8 cellular contexts compared by ENCODE assay signal in the genomic region with DNA sequence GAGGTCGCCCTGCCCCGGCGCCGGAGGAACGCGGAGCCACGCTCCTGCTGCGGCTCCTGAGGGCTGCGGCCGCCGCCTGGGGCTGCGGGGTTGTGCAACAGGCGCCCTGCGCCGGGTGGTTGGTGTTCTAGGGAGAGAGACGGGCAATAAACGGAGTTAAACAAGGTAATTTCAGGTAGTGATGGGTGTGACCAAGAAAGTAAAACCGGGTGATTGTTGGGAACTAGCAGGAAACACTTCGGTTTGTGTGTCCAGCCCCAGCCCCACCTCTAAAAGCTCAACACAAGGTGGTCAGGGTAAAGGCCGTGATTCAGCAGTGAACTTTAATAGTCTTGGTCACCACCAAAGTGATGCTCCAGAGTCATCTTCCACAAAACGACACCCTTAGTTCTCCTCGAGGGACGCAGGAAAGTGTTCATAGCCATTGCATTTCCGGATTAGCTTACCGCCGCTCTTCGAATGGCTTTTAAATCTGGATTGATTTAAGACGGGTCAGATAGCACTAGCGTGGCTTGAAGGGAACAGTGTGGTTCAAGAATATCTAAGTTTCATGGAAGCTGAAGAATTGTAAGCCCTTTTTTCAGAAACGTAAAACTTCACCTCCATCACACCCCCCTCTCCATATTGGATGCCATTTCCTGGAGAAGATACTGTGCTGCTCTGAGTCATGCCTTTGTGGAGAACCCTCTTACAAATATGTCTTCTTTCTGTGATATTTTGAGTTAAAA. TPM values are rescaled to one million over a fixed set of nuclear protein-coding genes. Genes with fewer than 3 reads are reported as not detected.
A peak's percentile ranks its signal among the peaks of the same experiment; 100 is the strongest.
DNase-seq lines count a peak whose midpoint lies in the region; ATAC-seq and TF ChIP-seq lines count a peak whose summit lies in the region.

No MANE protein-coding gene starts in this region.

- 0 to 1% methylated on average over 28 to 30 of the region's 30 CpGs for WGBS in body of pancreas, 2 donors

- ATAC-seq in CD4-positive, alpha-beta T cell (ENCODE audit: poor library complexity): peak; percentile 6
- ATAC-seq in GM19043 (IDR thresholded peaks at IDR 0.05; ENCODE audit: low read depth, unreplicated experiment) (peak; percentile 4), HG03558 (IDR thresholded peaks at IDR 0.05; ENCODE audit: extremely low read depth, unreplicated experiment) (peak; percentile 6), PC-3 (peak; percentile 31), body of pancreas (peak; percentile 41)

- peak overlapping the region; percentile 96 for H3K4me2 ChIP-seq in PC-3 (ENCODE audit: low read length)

- CTCF ChIA-PET in CD4-positive, alpha-beta T cell (lab: Charles Lee): interaction anchor here (0.6 to 4.8 kb wide), 8 partner anchors 12 to 708 kb away, joined by 3 to 38 read pairs (median 4); partner anchors contain the start of gene ATP1B3
- CTCF ChIA-PET in PC-3 (lab: Charles Lee): interaction anchor here (0.7 to 1.2 kb wide), 2 partner anchors 50 to 128 kb away, joined by 3 to 9 read pairs; no protein-coding TSS in a partner anchor

- H3K4me1 ChIP-seq in PC-3 (ENCODE audit: insufficient read depth, low read length): peaks cover 19% of the 10 kb centered on the region
- peaks cover 27% of the 10 kb centered on the region for H3K4me1 ChIP-seq in body of pancreas

- H3K36me3 ChIP-seq in PC-3 (ENCODE audit: low read depth, low read length) (peaks cover 3% of the 10 kb centered on the region; the same call in 1 of the 2 replicates), body of pancreas (replicated peaks in 1 of 2; ENCODE audit: insufficient read depth in 1 of 2, low read depth in 2 of 2) (no peaks in the 10 kb centered on the region)

- DNase-seq in CD4-positive, alpha-beta T cell: peak in 5 of 10 experiments; percentile 1 to 10 (median 2)
- peak; percentile 31 for DNase-seq in PC-3
- peak in 2 of 4 donors; percentile 8 to 9 for DNase-seq in body of pancreas
- peak; percentile 47 for DNase-seq in inferior parietal cortex (ENCODE audit: extremely low spot score)
- DNase-seq in stimulated activated CD4-positive, alpha-beta T cell treated with anti-CD3 and anti-CD28 coated beads, Interleukin-4, amount 100 ng/mL, for 4 hours: peak; percentile 2 to 9
- no peak for DNase-seq in NCI-H1048 (lab: John Stamatoyannopoulos, UW)

- no peaks in the 10 kb centered on the region for H3K9me3 Mint-ChIP-seq in CD4-positive, alpha-beta T cell

- H3K9me3 ChIP-seq in CD4-positive, alpha-beta T cell (ENCODE audit: control insufficient read depth, low read length): no peaks in the 10 kb centered on the region
- no peaks in the 10 kb centered on the region for H3K9me3 ChIP-seq in PC-3 (ENCODE audit: low read length)
- H3K9me3 ChIP-seq in body of pancreas: no peaks in the 10 kb centered on the region

- peaks cover 34% of the 10 kb centered on the region for H3K36me3 Mint-ChIP-seq in CD4-positive, alpha-beta T cell (ENCODE audit: low read depth)

- peaks cover 57% of the 10 kb centered on the region for H3K79me2 ChIP-seq in PC-3 (ENCODE audit: low read length)

- H3K4me1 Mint-ChIP-seq in CD4-positive, alpha-beta T cell (ENCODE audit: low read depth): peaks cover 50% of the 10 kb centered on the region

- BruUV-seq in PC-3 (replicated peaks; lab: Mats Ljungman, UMichigan): TSS peak; percentile 57

- H3K27me3 Mint-ChIP-seq in CD4-positive, alpha-beta T cell: no peaks in the 10 kb centered on the region

- peak overlapping the region; percentile 86 for H3K27ac ChIP-seq in CD4-positive, alpha-beta T cell (ENCODE audit: low read depth, low read length)
- H3K27ac ChIP-seq in PC-3 (ENCODE audit: low read length) (peak overlapping the region; percentile 74), body of pancreas (peak overlapping the region; percentile 81 to 96 (median 88))

- intact Hi-C loops in CD4-positive, alpha-beta T cell (cut with DNase I, micrococcal nuclease): loop anchor here (1.0 to 10.0 kb wide), 11 partner anchors 56 to 714 kb away; partner anchors contain the start of genes ATP1B3 (in 1 of the 2) and TFDP2 (in 1 of the 2)
- intact Hi-C loops in PC-3 (cut with micrococcal nuclease) (loop anchor here (1.0 to 2.0 kb wide), 5 partner anchors 137 to 428 kb away; no protein-coding TSS in a partner anchor), body of pancreas (cut with DNase I) (no loop called here)

- H3K4me3 Mint-ChIP-seq in CD4-positive, alpha-beta T cell: peak overlapping the region; percentile 100

- peaks cover 5% of the 10 kb centered on the region; the same call in 1 of the 2 replicates for H4K20me1 ChIP-seq in PC-3 (ENCODE audit: low read length)

- H2AFZ ChIP-seq in PC-3 (ENCODE audit: low read length): peak overlapping the region; percentile 90

- H3K9me2 ChIP-seq in PC-3 (replicated peaks; ENCODE audit: low read length): no peaks in the 10 kb centered on the region

- H3K27ac Mint-ChIP-seq in CD4-positive, alpha-beta T cell: peak overlapping the region; percentile 99

- no peak for TF ChIP-seq CTCF in CD4-positive, alpha-beta T cell (IDR thresholded peaks at IDR 0.05)
- TF ChIP-seq CTCF in PC-3 (conservative IDR thresholded peaks at IDR 0.05; ENCODE audit: low read depth, low read length) (no peak), body of pancreas (IDR thresholded peaks at IDR 0.05) (no peak)

- H3K9ac ChIP-seq in PC-3 (ENCODE audit: low read length): peak overlapping the region; percentile 96

- H3K27me3 ChIP-seq in CD4-positive, alpha-beta T cell (ENCODE audit: control insufficient read depth, insufficient read depth, low read length): no peaks in the 10 kb centered on the region
- no peaks in the 10 kb centered on the region for H3K27me3 ChIP-seq in PC-3 (ENCODE audit: low read length)
- no peaks in the 10 kb centered on the region for H3K27me3 ChIP-seq in body of pancreas

- no peak for TF ChIP-seq POLR2A in body of pancreas (IDR thresholded peaks at IDR 0.05)

- H3K4me3 ChIP-seq in PC-3 (ENCODE audit: low read length): peak overlapping the region; percentile 95
- peak overlapping the region; percentile 69 to 99 for H3K4me3 ChIP-seq in body of pancreas

- H3F3A ChIP-seq in PC-3 (ENCODE audit: low read length, unreplicated experiment): no peaks in the 10 kb centered on the region

- POLR2A ChIA-PET in CD4-positive, alpha-beta T cell (lab: Charles Lee): interaction anchor here (0.7 to 4.9 kb wide), 18 partner anchors 13 to 840 kb away, joined by 3 to 104 read pairs (median 4); partner anchors contain the start of genes ATP1B3, ATR, PXYLP1 and RASA2
- POLR2A ChIA-PET in PC-3 (lab: Charles Lee; ENCODE audit: unreplicated experiment): interaction anchor here (0.5 to 0.6 kb wide), 2 partner anchors 170 to 289 kb away, joined by 3 to 7 read pairs; no protein-coding TSS in a partner anchor

RNA-seq across cellular contexts. Expression of gene RNF7, which starts 0.7 kb away (rescaled TPM):
- 10 to 100 TPM; 60.7 to 65.7 TPM for total RNA-seq in CD4-positive, alpha-beta T cell
- total RNA-seq in PC-3 (2014; rRNA removed): 42.3 and 42.9 TPM in 2 replicates
- 10 to 100 TPM; 12.5 to 61.2 TPM for total RNA-seq in body of pancreas

RNA-seq across cellular contexts. Expression of gene GRK7, which starts 24.4 kb away (rescaled TPM):
- total RNA-seq in CD4-positive, alpha-beta T cell: under 1 TPM; 0.19 to 0.22 TPM
- total RNA-seq in PC-3 (2014; rRNA removed): 0.12 TPM in 1 of 2 replicates, not detected in the other
- total RNA-seq in body of pancreas: not detected
